In the genomic region with DNA sequence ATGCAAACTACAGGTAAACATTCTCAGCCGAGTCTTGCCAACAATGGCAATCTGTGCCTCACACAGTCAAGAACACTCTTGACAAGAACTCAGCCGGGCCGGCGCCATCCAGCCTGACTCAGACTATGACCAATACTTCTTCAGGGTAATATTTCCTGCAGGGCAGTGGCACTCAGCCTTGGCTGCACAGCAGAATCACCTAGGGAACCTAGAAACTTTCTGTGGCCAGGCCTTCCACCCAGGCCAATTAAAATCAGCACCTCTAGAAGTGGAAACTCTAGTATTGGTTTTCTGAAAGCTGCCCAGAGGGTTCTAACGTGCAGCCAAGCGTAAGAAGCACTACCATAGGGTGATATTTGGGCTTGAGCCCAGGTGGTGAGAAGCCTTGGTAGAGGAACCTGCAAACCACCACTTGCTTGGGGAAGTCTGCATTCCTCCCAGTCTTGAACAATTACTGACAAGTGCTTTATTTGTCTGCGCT, we compare ENCODE assay signal across 8 cellular contexts.
DNase-seq lines count a peak whose midpoint lies in the region; ATAC-seq and TF ChIP-seq lines count a peak whose summit lies in the region.

No MANE protein-coding gene starts in this region.

- no peaks in the 10 kb centered on the region for H3K36me3 ChIP-seq in osteoblast (ENCODE audit: insufficient read depth, low read length)

- DNase-seq in T1000 (lab: John Stamatoyannopoulos, UW) (peak; percentile 63), osteoblast (ENCODE audit: insufficient read length, low spot score, missing footprints) (peak; percentile 96), pons (ENCODE audit: low spot score) (no peak), dedifferentiated amniotic fluid mesenchymal stem cell (ENCODE audit: extremely low spot score) (no peak), NCI-H524 (lab: John Stamatoyannopoulos, UW) (no peak)

- peak overlapping the region; percentile 71 for H3K4me2 ChIP-seq in osteoblast (ENCODE audit: insufficient read depth, low read length)

- no peak overlapping the region for H2AFZ ChIP-seq in osteoblast (ENCODE audit: low read length)

- peaks cover 15% of the 10 kb centered on the region for H3K4me1 ChIP-seq in osteoblast (ENCODE audit: insufficient read depth, low read length)

- no peak for TF ChIP-seq CTCF in osteoblast (IDR thresholded peaks at IDR 0.05; ENCODE audit: extremely low read depth, low read depth, low read length)

- ATAC-seq in GM18511 (IDR thresholded peaks at IDR 0.05; ENCODE audit: unreplicated experiment), result peak; percentile 95
- peak; percentile 54 for ATAC-seq in HG03039 (IDR thresholded peaks at IDR 0.05; ENCODE audit: unreplicated experiment)
- ATAC-seq in HG02642 (IDR thresholded peaks at IDR 0.05; ENCODE audit: poor library complexity, unreplicated experiment), result no peak

- no peaks in the 10 kb centered on the region for H3K27me3 ChIP-seq in osteoblast (ENCODE audit: insufficient read depth, low read length)

- H3K27ac ChIP-seq in osteoblast (ENCODE audit: low read depth, low read length), result peak overlapping the region; percentile 65

- H4K20me1 ChIP-seq in osteoblast (ENCODE audit: insufficient read depth, low read length), result no peaks in the 10 kb centered on the region

- H3K9me3 ChIP-seq in osteoblast (ENCODE audit: low read depth, low read length), result no peaks in the 10 kb centered on the region

- H3K79me2 ChIP-seq in osteoblast (ENCODE audit: insufficient read depth, low read length), result no peaks in the 10 kb centered on the region

- H3K4me3 ChIP-seq in osteoblast (ENCODE audit: insufficient read depth, low read length), result no peak overlapping the region

Comparison
In these comparisons a context has a peak if more than half of its experiments do, and no peak if none do; other contexts are left out.
1. DNase-seq: peak in T1000 (single experiment) and osteoblast (single experiment); none in pons (single experiment), dedifferentiated amniotic fluid mesenchymal stem cell (single experiment) and NCI-H524 (0 of 2).